Comparison of ENCODE assay signal across 14 cellular contexts in genomic region chr1:57118948-57119637, GRCh38.
DNase-seq lines count a peak whose midpoint lies in the region; ATAC-seq and TF ChIP-seq lines count a peak whose summit lies in the region.
"Had no signal": no experiment of that assay in that cellular context is flagged by ENCODE, and none has a peak within 500 bp of the region (broad histone marks: within the 10 kb centered on the region; RNA-seq: fewer than 3 reads in every experiment).

No MANE protein-coding gene starts in this region.

- CTCF ChIA-PET in HEK293 (lab: Yijun Ruan, JAX): no interaction called here

- H3K9me3 ChIP-seq in HEK293 (ENCODE audit: control insufficient read depth, insufficient read depth, low read depth, low read length) (no peaks in the 10 kb centered on the region), upper lobe of right lung (no peaks in the 10 kb centered on the region)
- H3K9me3 ChIP-seq: BLaER1 treated with 17β-estradiol and CSF1 and Interleukin-3, amounts not matched to agents 10 nM and 100 nM had no signal

- H3K27me3 ChIP-seq in upper lobe of right lung: no peaks in the 10 kb centered on the region
- H3K27me3 ChIP-seq: BLaER1 treated with 17β-estradiol and CSF1 and Interleukin-3, amounts not matched to agents 10 nM and 100 nM had no signal

- POLR2A ChIA-PET in HEK293 (lab: Yijun Ruan, JAX): no interaction called here

- H3K27ac ChIP-seq in HEK293 (ENCODE audit: extremely low read depth, low read depth, low read length) (no peak overlapping the region), upper lobe of right lung (no peak overlapping the region)
- H3K27ac ChIP-seq: BLaER1 treated with 17β-estradiol and CSF1 and Interleukin-3, amounts not matched to agents 10 nM and 100 nM; HL-60 had no signal

- peak; percentile 22 for ATAC-seq in upper lobe of right lung
- ATAC-seq in GM19455 (IDR thresholded peaks at IDR 0.05; ENCODE audit: unreplicated experiment): no peak

- intact Hi-C loops in upper lobe of right lung (cut with DNase I): no loop called here

- TF ChIP-seq CTCF in HEK293 (tag by site-specific recombination; IDR thresholded peaks at IDR 0.05) (no peak), upper lobe of right lung (IDR thresholded peaks at IDR 0.05) (no peak)

- DNase-seq in NCI-H510A treated with DMSO at 0.1 percent for 48 hours (lab: John Stamatoyannopoulos, UW): peak; percentile 34
- DNase-seq in NCI-H510A (lab: John Stamatoyannopoulos, UW): no peak
- DNase-seq in amniotic epithelial cell (ENCODE audit: low read depth): peak; percentile 4
- DNase-seq in upper lobe of right lung: no peak
- no peak for DNase-seq in mucosa of gallbladder (ENCODE audit: low spot score)
- DNase-seq: ACHN; CD4-positive, CD25-positive, alpha-beta regulatory T cell; DMS 273 treated with DMSO at 0.1 percent for 48 hours; GF-D8; HCEC 1CT had no signal

- H3K36me3 ChIP-seq in HEK293 (ENCODE audit: control insufficient read depth in 2 of 2, insufficient read depth in 1 of 2, low read length in 2 of 2) (no peaks in the 10 kb centered on the region), upper lobe of right lung (no peaks in the 10 kb centered on the region)
- H3K36me3 ChIP-seq: BLaER1 treated with 17β-estradiol and CSF1 and Interleukin-3, amounts not matched to agents 10 nM and 100 nM had no signal

- H3K4me1 ChIP-seq in HEK293 (ENCODE audit: control insufficient read depth, insufficient read depth, low read length) (peaks cover 6% of the 10 kb centered on the region), upper lobe of right lung (no peaks in the 10 kb centered on the region)
- H3K4me1 ChIP-seq: BLaER1 treated with 17β-estradiol and CSF1 and Interleukin-3, amounts not matched to agents 10 nM and 100 nM had no signal

- H3K4me3 ChIP-seq in HEK293 (ENCODE audit: low read depth, low read length) (no peak overlapping the region), upper lobe of right lung (no peak overlapping the region)
- H3K4me3 ChIP-seq: BLaER1 treated with 17β-estradiol and CSF1 and Interleukin-3, amounts not matched to agents 10 nM and 100 nM had no signal

TF ChIP-seq in HEK293, 187 proteins besides CTCF, POLR2A, EP300 and RAD21:
- peak; percentile 86 for TF ChIP-seq BCL6B (tag by site-specific recombination; IDR thresholded peaks at IDR 0.05)
- TF ChIP-seq SP7 (tag by site-specific recombination; IDR thresholded peaks at IDR 0.05): 0 out of 2 replicates have a peak, but pooled peaks have one; percentile 20
- TF ChIP-seq ZNF416 (tag by site-specific recombination; IDR thresholded peaks at IDR 0.05): no peak

Comparison
In these comparisons a context has a peak if more than half of its experiments do, and no peak if none do; other contexts are left out.
1. DNase-seq: peak in NCI-H510A treated with DMSO at 0.1 percent for 48 hours (single experiment) and amniotic epithelial cell (single experiment); none in NCI-H510A (single experiment), upper lobe of right lung (single experiment) and mucosa of gallbladder (single experiment).